ENCODE assay signal across 1 cellular context in the genomic region with DNA sequence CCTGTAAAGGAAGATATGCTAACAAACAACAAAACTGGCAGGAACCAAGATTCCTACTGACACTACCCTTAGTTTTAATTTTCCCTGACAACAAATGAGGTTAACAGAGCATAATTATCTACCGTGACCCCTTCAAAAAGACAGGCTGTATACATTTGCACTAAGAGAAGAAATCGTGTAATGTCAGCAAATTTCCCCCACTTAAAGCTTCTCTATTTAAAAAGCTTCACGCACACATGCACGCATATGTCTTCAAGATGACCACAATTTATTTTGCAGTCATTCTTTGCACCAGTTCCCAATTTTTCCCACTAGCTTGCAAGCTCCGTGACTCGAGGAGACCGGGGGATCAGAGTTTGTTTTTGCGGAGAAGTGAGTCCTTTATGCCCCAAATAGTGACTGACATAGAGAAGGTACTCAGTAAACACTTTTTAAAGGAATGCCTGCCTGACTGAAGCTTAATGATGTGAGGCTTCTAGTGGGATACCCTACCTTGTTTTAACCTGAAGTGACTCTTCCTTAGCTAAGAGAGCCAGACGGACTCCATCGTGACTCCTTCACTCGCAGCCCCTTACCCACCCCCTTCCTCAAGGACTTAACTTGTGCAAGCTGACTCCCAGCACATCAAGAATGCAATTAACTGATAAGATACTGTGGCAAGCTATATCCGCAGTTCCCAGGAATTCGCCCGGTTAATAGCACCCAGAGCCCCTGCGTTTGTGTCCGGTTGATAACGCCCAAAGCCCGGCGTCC.
TF ChIP-seq lines count a peak whose summit lies in the region.

No MANE protein-coding gene starts in this region.

TF ChIP-seq in K562, 482 proteins besides CTCF, POLR2A, EP300 and RAD21 (continued from another document and continues in another):
- TF ChIP-seq, protein P1, sequence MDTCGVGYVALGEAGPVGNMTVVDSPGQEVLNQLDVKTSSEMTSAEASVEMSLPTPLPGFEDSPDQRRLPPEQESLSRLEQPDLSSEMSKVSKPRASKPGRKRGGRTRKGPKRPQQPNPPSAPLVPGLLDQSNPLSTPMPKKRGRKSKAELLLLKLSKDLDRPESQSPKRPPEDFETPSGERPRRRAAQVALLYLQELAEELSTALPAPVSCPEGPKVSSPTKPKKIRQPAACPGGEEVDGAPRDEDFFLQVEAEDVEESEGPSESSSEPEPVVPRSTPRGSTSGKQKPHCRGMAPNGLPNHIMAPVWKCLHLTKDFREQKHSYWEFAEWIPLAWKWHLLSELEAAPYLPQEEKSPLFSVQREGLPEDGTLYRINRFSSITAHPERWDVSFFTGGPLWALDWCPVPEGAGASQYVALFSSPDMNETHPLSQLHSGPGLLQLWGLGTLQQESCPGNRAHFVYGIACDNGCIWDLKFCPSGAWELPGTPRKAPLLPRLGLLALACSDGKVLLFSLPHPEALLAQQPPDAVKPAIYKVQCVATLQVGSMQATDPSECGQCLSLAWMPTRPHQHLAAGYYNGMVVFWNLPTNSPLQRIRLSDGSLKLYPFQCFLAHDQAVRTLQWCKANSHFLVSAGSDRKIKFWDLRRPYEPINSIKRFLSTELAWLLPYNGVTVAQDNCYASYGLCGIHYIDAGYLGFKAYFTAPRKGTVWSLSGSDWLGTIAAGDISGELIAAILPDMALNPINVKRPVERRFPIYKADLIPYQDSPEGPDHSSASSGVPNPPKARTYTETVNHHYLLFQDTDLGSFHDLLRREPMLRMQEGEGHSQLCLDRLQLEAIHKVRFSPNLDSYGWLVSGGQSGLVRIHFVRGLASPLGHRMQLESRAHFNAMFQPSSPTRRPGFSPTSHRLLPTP (IDR thresholded peaks at IDR 0.05; ENCODE audit: borderline replicate concordance, extremely low read depth, insufficient read length), result no peak
- TF ChIP-seq MED1 (CRISPR knock-in tag; IDR thresholded peaks at IDR 0.05; ENCODE audit: borderline replicate concordance) (no peak), ZNF76 (CRISPR knock-in tag; IDR thresholded peaks at IDR 0.05; ENCODE audit: borderline replicate concordance) (peak; percentile 83; the same call in 1 of the 2 replicates), ZNF282 (CRISPR knock-in tag; IDR thresholded peaks at IDR 0.05) (no peak), ZNF263 (CRISPR knock-in tag; IDR thresholded peaks at IDR 0.05; ENCODE audit: borderline replicate concordance) (no peak), CBFA2T2 (conservative IDR thresholded peaks at IDR 0.05) (peak; percentile 91), NCOA6 (IDR thresholded peaks at IDR 0.05) (no peak), BRD4 (IDR thresholded peaks at IDR 0.05) (peak; percentile 76; the same call in 1 of the 2 replicates), FOXJ2 (tag; IDR thresholded peaks at IDR 0.05) (no peak), KDM4B (IDR thresholded peaks at IDR 0.05; ENCODE audit: borderline replicate concordance in 2 of 2, low read depth in 1 of 2) (no peak), ZNF717 (CRISPR knock-in tag; IDR thresholded peaks at IDR 0.05) (0 out of 2 replicates have a peak, but pooled peaks have one; percentile 11), TRIM24 (IDR thresholded peaks at IDR 0.05) (peak; percentile 64 to 72; a peak in 3 of 4 replicates), WHSC1 (IDR thresholded peaks at IDR 0.05; ENCODE audit: low read length) (no peak), ZNF583 (CRISPR knock-in tag; IDR thresholded peaks at IDR 0.05) (peak; percentile 86), TAL1 (IDR thresholded peaks at IDR 0.05) (peak; percentile 87), CTBP1 (IDR thresholded peaks at IDR 0.05; ENCODE audit: borderline replicate concordance) (peak; percentile 77), SMAD1 (IDR thresholded peaks at IDR 0.05; ENCODE audit: low read depth, low read length, partially characterized antibody) (peak; percentile 29), SAP30 (IDR thresholded peaks at IDR 0.05; ENCODE audit: borderline replicate concordance, insufficient read depth, low read depth, low read length, poor library complexity, severe bottlenecking) (peak; percentile 3), ESRRA (IDR thresholded peaks at IDR 0.05; ENCODE audit: borderline replicate concordance, low read depth) (no peak), ZNF668 (CRISPR knock-in tag; IDR thresholded peaks at IDR 0.05) (peak; percentile 77; the same call in 1 of the 2 replicates), ZNF764 (CRISPR knock-in tag; IDR thresholded peaks at IDR 0.05; ENCODE audit: low read depth) (no peak), KDM1A (IDR thresholded peaks at IDR 0.05) (no peak; a peak in 1 of 4 replicates), NUFIP1 (IDR thresholded peaks at IDR 0.05; ENCODE audit: partially characterized antibody) (peak; percentile 11), MYC (IDR thresholded peaks at IDR 0.05; ENCODE audit: low read depth, low read length) (peak; percentile 48; the same call in 1 of the 2 replicates), MYC (CRISPR knock-in tag; IDR thresholded peaks at IDR 0.05; ENCODE audit: borderline replicate concordance, low read depth) (0 out of 2 replicates have a peak, but pooled peaks have one; percentile 49), TEAD4 (IDR thresholded peaks at IDR 0.05; ENCODE audit: low read length) (peak; percentile 93), TEAD4 (CRISPR knock-in tag; IDR thresholded peaks at IDR 0.05; ENCODE audit: borderline replicate concordance) (no peak), TBP (optimal IDR thresholded peaks at IDR 0.05; ENCODE audit: low read depth, low read length) (peak; percentile 63), ZNF124 (CRISPR knock-in tag; IDR thresholded peaks at IDR 0.05) (no peak), SIN3B (IDR thresholded peaks at IDR 0.05; ENCODE audit: low read depth) (no peak), ELF4 (CRISPR knock-in tag; IDR thresholded peaks at IDR 0.05) (peak; percentile 53; the same call in 1 of the 2 replicates), XRCC4 (IDR thresholded peaks at IDR 0.05; ENCODE audit: extremely low read depth, insufficient read depth, insufficient read length) (no peak), FUS (optimal IDR thresholded peaks at IDR 0.05; ENCODE audit: low read depth, low read length) (no peak), FOXJ3 (CRISPR knock-in tag; IDR thresholded peaks at IDR 0.05) (no peak), SUPT5H (IDR thresholded peaks at IDR 0.05) (no peak; the same call in 1 of the 2 replicates), CBX1 (IDR thresholded peaks at IDR 0.05; ENCODE audit: low read depth) (no peak), MAFF (IDR thresholded peaks at IDR 0.05; ENCODE audit: low read length) (peak; percentile 96), CREM (IDR thresholded peaks at IDR 0.05; ENCODE audit: low read depth) (no peak), ZNF197 (CRISPR knock-in tag; IDR thresholded peaks at IDR 0.05; ENCODE audit: low read depth) (peak; percentile 95; the same call in 1 of the 2 replicates), HNRNPH1 (optimal IDR thresholded peaks at IDR 0.05; ENCODE audit: low read depth, low read length) (no peak), TGIF2 (CRISPR knock-in tag; IDR thresholded peaks at IDR 0.05) (no peak), ZNF766 (CRISPR knock-in tag; conservative IDR thresholded peaks at IDR 0.05) (peak; percentile 81; the same call in 1 of the 2 replicates), PRPF4 (IDR thresholded peaks at IDR 0.05; ENCODE audit: insufficient read depth, low read depth, low read length, poor library complexity, severe bottlenecking) (no peak), COPS2 (conservative IDR thresholded peaks at IDR 0.05) (no peak), TCF7 (IDR thresholded peaks at IDR 0.05; ENCODE audit: borderline replicate concordance) (no peak), FOXP1 (CRISPR knock-in tag; IDR thresholded peaks at IDR 0.05) (no peak)
- TF ChIP-seq, protein P2, sequence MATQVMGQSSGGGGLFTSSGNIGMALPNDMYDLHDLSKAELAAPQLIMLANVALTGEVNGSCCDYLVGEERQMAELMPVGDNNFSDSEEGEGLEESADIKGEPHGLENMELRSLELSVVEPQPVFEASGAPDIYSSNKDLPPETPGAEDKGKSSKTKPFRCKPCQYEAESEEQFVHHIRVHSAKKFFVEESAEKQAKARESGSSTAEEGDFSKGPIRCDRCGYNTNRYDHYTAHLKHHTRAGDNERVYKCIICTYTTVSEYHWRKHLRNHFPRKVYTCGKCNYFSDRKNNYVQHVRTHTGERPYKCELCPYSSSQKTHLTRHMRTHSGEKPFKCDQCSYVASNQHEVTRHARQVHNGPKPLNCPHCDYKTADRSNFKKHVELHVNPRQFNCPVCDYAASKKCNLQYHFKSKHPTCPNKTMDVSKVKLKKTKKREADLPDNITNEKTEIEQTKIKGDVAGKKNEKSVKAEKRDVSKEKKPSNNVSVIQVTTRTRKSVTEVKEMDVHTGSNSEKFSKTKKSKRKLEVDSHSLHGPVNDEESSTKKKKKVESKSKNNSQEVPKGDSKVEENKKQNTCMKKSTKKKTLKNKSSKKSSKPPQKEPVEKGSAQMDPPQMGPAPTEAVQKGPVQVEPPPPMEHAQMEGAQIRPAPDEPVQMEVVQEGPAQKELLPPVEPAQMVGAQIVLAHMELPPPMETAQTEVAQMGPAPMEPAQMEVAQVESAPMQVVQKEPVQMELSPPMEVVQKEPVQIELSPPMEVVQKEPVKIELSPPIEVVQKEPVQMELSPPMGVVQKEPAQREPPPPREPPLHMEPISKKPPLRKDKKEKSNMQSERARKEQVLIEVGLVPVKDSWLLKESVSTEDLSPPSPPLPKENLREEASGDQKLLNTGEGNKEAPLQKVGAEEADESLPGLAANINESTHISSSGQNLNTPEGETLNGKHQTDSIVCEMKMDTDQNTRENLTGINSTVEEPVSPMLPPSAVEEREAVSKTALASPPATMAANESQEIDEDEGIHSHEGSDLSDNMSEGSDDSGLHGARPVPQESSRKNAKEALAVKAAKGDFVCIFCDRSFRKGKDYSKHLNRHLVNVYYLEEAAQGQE (CRISPR knock-in tag; IDR thresholded peaks at IDR 0.05; ENCODE audit: low read depth), result 0 out of 2 replicates have a peak, but pooled peaks have one; percentile 48
- TF ChIP-seq, protein P3, sequence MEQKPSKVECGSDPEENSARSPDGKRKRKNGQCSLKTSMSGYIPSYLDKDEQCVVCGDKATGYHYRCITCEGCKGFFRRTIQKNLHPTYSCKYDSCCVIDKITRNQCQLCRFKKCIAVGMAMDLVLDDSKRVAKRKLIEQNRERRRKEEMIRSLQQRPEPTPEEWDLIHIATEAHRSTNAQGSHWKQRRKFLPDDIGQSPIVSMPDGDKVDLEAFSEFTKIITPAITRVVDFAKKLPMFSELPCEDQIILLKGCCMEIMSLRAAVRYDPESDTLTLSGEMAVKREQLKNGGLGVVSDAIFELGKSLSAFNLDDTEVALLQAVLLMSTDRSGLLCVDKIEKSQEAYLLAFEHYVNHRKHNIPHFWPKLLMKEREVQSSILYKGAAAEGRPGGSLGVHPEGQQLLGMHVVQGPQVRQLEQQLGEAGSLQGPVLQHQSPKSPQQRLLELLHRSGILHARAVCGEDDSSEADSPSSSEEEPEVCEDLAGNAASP (IDR thresholded peaks at IDR 0.05), result no peak
- TF ChIP-seq, protein P4, sequence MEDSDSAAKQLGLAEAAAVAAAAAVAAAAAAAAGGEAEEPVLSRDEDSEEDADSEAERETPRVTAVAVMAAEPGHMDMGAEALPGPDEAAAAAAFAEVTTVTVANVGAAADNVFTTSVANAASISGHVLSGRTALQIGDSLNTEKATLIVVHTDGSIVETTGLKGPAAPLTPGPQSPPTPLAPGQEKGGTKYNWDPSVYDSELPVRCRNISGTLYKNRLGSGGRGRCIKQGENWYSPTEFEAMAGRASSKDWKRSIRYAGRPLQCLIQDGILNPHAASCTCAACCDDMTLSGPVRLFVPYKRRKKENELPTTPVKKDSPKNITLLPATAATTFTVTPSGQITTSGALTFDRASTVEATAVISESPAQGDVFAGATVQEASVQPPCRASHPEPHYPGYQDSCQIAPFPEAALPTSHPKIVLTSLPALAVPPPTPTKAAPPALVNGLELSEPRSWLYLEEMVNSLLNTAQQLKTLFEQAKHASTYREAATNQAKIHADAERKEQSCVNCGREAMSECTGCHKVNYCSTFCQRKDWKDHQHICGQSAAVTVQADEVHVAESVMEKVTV (CRISPR knock-in tag; IDR thresholded peaks at IDR 0.05), result 0 out of 2 replicates have a peak, but pooled peaks have one; percentile 22
- TF ChIP-seq, protein P5, sequence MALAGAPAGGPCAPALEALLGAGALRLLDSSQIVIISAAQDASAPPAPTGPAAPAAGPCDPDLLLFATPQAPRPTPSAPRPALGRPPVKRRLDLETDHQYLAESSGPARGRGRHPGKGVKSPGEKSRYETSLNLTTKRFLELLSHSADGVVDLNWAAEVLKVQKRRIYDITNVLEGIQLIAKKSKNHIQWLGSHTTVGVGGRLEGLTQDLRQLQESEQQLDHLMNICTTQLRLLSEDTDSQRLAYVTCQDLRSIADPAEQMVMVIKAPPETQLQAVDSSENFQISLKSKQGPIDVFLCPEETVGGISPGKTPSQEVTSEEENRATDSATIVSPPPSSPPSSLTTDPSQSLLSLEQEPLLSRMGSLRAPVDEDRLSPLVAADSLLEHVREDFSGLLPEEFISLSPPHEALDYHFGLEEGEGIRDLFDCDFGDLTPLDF (CRISPR knock-in tag; IDR thresholded peaks at IDR 0.05), result no peak
- TF ChIP-seq, protein P6, sequence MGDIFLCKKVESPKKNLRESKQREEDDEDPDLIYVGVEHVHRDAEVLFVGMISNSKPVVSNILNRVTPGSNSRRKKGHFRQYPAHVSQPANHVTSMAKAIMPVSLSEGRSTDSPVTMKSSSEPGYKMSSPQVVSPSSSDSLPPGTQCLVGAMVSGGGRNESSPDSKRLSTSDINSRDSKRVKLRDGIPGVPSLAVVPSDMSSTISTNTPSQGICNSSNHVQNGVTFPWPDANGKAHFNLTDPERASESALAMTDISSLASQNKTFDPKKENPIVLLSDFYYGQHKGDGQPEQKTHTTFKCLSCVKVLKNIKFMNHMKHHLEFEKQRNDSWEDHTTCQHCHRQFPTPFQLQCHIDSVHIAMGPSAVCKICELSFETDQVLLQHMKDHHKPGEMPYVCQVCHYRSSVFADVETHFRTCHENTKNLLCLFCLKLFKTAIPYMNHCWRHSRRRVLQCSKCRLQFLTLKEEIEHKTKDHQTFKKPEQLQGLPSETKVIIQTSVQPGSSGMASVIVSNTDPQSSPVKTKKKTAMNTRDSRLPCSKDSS (IDR thresholded peaks at IDR 0.05; ENCODE audit: low read depth, partially characterized antibody), result peak; percentile 35
- TF ChIP-seq, protein P7, sequence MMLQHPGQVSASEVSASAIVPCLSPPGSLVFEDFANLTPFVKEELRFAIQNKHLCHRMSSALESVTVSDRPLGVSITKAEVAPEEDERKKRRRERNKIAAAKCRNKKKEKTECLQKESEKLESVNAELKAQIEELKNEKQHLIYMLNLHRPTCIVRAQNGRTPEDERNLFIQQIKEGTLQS (IDR thresholded peaks at IDR 0.05), result no peak
- TF ChIP-seq, protein P7 (CRISPR knock-in tag; conservative IDR thresholded peaks at IDR 0.05), result no peak
- TF ChIP-seq, protein P8, sequence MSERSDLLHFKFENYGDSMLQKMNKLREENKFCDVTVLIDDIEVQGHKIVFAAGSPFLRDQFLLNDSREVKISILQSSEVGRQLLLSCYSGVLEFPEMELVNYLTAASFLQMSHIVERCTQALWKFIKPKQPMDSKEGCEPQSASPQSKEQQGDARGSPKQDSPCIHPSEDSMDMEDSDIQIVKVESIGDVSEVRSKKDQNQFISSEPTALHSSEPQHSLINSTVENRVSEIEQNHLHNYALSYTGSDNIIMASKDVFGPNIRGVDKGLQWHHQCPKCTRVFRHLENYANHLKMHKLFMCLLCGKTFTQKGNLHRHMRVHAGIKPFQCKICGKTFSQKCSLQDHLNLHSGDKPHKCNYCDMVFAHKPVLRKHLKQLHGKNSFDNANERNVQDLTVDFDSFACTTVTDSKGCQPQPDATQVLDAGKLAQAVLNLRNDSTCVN (CRISPR knock-in tag; IDR thresholded peaks at IDR 0.05), result peak; percentile 50; the same call in 1 of the 2 replicates
